In the genomic region with DNA sequence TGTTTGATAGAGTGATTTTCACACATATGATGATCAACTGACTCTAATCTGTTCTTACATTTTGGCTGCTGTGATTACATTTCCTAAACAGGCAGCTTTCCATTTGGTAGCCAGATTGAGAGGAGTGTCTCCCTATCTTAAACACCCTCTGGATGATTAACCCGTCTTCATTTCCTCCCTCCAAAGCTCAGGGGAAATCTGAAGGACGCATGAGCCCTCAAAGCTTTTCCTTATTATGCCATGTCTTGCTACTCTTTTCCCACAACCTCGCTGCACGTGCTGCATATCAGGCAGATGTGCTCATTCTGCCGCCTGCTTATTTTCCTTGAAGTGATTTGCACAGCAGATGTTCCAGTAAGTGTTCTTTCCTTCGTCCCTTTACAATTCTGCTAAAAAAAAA, we compare ENCODE assay signal across 17 cellular contexts.
"Had no signal": no experiment of that assay in that cellular context is flagged by ENCODE, and none has a peak within 500 bp of the region (broad histone marks: within the 10 kb centered on the region; RNA-seq: fewer than 3 reads in every experiment).

No MANE protein-coding gene starts in this region.

- ATAC-seq: activated CD8-positive, alpha-beta T cell treated with anti-CD3 and anti-CD28 coated beads, Interleukin-2, amount 10 ng/mL, durations not matched to agents 7 days and 5 days; foreskin keratinocyte had no signal

- H3K36me3 ChIP-seq: brain microvascular endothelial cell, right atrium auricular region, suprapubic skin, transverse colon had no signal

- H3K4me1 ChIP-seq: foreskin keratinocyte, right atrium auricular region, suprapubic skin, transverse colon had no signal

- DNase-seq: activated CD4-positive, alpha-beta T cell treated with anti-CD3 and anti-CD28 coated beads, Interleukin-2, amount 10 ng/mL, durations not matched to agents 7 days and 5 days; activated CD8-positive, alpha-beta T cell treated with anti-CD3 and anti-CD28 coated beads, Interleukin-2, amount 10 ng/mL, durations not matched to agents 7 days and 5 days; activated naive CD4-positive, alpha-beta T cell treated with Interleukin-2 at 50 U/mL for 16 hours; activated naive CD8-positive, alpha-beta T cell treated with anti-CD3 and anti-CD28 coated beads, Interleukin-2, amount 10 ng/mL, durations not matched to agents 7 days and 5 days; activated T-cell treated with anti-CD3 and anti-CD28 coated beads, Interleukin-2, amount 50 U/mL, for 24 hours; brain microvascular endothelial cell; central memory CD4-positive, alpha-beta T cell; foreskin keratinocyte; hippocampal formation; islet precursor cell; T1000; transverse colon had no signal

- H3K27me3 ChIP-seq: brain microvascular endothelial cell, dorsolateral prefrontal cortex, foreskin keratinocyte, right atrium auricular region, suprapubic skin, transverse colon had no signal

- H3K4me3 ChIP-seq: lung, right atrium auricular region, suprapubic skin, transverse colon had no signal

- H3K27ac ChIP-seq: brain microvascular endothelial cell, dorsolateral prefrontal cortex, epithelial cell of prostate, foreskin keratinocyte, right atrium auricular region, suprapubic skin, transverse colon had no signal

- H3K9me3 ChIP-seq: right atrium auricular region, suprapubic skin, transverse colon had no signal
